8 cellular contexts compared by ENCODE assay signal in the genomic region with DNA sequence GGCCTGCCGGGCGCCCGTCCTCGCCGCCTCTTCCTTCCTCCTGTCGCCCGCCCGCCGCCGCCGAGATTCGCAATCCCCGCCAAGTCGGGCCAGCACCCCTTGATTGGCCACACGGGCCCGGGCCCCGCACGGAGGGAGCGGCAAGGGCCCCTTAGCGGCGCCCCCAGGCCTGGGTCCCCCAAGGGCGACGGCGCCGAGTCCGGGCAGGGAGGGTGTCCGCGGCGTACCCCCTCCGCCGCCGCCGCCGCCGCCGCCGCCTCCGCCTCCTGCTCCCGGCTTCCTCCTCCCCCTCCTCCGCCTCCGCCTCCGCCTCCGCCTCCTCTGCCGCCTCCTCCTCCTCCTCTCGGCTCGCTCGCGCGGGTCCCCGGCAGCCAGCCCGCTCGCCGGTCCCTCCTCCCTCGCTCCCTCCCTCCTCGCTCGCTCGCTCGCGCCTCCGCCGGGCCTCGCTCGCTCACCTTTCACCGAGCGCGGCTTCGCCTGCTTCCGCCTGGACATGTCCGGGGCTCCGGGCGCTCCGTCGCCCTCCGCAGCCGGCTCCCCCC. TPM values are rescaled to one million over a fixed set of nuclear protein-coding genes. Genes with fewer than 3 reads are reported as not detected.
DNase-seq lines count a peak whose midpoint lies in the region; ATAC-seq and TF ChIP-seq lines count a peak whose summit lies in the region.

No MANE protein-coding gene starts in this region.

- H3K4me1 Mint-ChIP-seq in activated T-cell treated with anti-CD3 and anti-CD28 coated beads, Interleukin-2, amount 50 U/mL, for 24 hours (ENCODE audit: low read depth): peaks cover 9% of the 10 kb centered on the region
- peaks cover 26% of the 10 kb centered on the region for H3K4me1 Mint-ChIP-seq in stimulated activated naive CD8-positive, alpha-beta T cell treated with anti-CD3 and anti-CD28 coated beads, Interleukin-15, amount 100 ng/mL, for 72 hours

- H3K9me3 Mint-ChIP-seq in activated T-cell treated with anti-CD3 and anti-CD28 coated beads, Interleukin-2, amount 50 U/mL, for 24 hours: no peaks in the 10 kb centered on the region
- H3K9me3 Mint-ChIP-seq in stimulated activated naive CD8-positive, alpha-beta T cell treated with anti-CD3 and anti-CD28 coated beads, Interleukin-15, amount 100 ng/mL, for 72 hours: no peaks in the 10 kb centered on the region

- peak; percentile 66 for ATAC-seq in HG03175 (IDR thresholded peaks at IDR 0.05; ENCODE audit: unreplicated experiment)
- ATAC-seq in esophagus mucosa: peak; percentile 81
- ATAC-seq in stimulated activated naive CD8-positive, alpha-beta T cell treated with anti-CD3 and anti-CD28 coated beads, Interleukin-15, amount 100 ng/mL, for 72 hours: peak; percentile 57

- peak; percentile 28 for TF ChIP-seq POLR2A in GM18951 (IDR thresholded peaks at IDR 0.05; ENCODE audit: extremely low read depth, insufficient read depth, insufficient read length)

- peak overlapping the region; percentile 50 for H3K4me3 Mint-ChIP-seq in activated T-cell treated with anti-CD3 and anti-CD28 coated beads, Interleukin-2, amount 50 U/mL, for 24 hours
- peak overlapping the region; percentile 67 to 72 for H3K4me3 Mint-ChIP-seq in stimulated activated naive CD8-positive, alpha-beta T cell treated with anti-CD3 and anti-CD28 coated beads, Interleukin-15, amount 100 ng/mL, for 72 hours

- DNase-seq in A172 (ENCODE audit: low spot score) (peak; percentile 40), NOMO-1 treated with DMSO at 0.1 percent for 48 hours (lab: John Stamatoyannopoulos, UW; ENCODE audit: unreplicated experiment) (peak; percentile 78), mucosa of gallbladder (ENCODE audit: low spot score) (peak; percentile 84)
- DNase-seq in activated T-cell treated with anti-CD3 and anti-CD28 coated beads, Interleukin-2, amount 50 U/mL, for 24 hours: peak; percentile 54
- peak; percentile 50 to 54 for DNase-seq in stimulated activated naive CD8-positive, alpha-beta T cell treated with anti-CD3 and anti-CD28 coated beads, Interleukin-15, amount 100 ng/mL, for 72 hours

- in situ Hi-C loops in GM18951 (cut with MboI; ENCODE audit: low sequenced_read_pairs, unreplicated experiment): no loop called here

- H3K27me3 Mint-ChIP-seq in activated T-cell treated with anti-CD3 and anti-CD28 coated beads, Interleukin-2, amount 50 U/mL, for 24 hours: peaks cover 62% of the 10 kb centered on the region
- H3K27me3 Mint-ChIP-seq in stimulated activated naive CD8-positive, alpha-beta T cell treated with anti-CD3 and anti-CD28 coated beads, Interleukin-15, amount 100 ng/mL, for 72 hours: peaks cover 87% of the 10 kb centered on the region

- no peak overlapping the region for H3K27ac Mint-ChIP-seq in activated T-cell treated with anti-CD3 and anti-CD28 coated beads, Interleukin-2, amount 50 U/mL, for 24 hours
- no peak overlapping the region for H3K27ac Mint-ChIP-seq in stimulated activated naive CD8-positive, alpha-beta T cell treated with anti-CD3 and anti-CD28 coated beads, Interleukin-15, amount 100 ng/mL, for 72 hours

- H3K36me3 Mint-ChIP-seq in activated T-cell treated with anti-CD3 and anti-CD28 coated beads, Interleukin-2, amount 50 U/mL, for 24 hours (ENCODE audit: low read depth): no peaks in the 10 kb centered on the region

RNA-seq across cellular contexts. Expression of a gene that starts 0.6 kb away (rescaled TPM):
- total RNA-seq in A172 (2014; rRNA removed; shearing (Covaris generic)): not detected in 2 replicates
- total RNA-seq in esophagus mucosa: 0.72 TPM
- total RNA-seq in mucosa of gallbladder: 11.0 TPM

Comparison
In these comparisons a context has a peak if more than half of its experiments do, and no peak if none do; other contexts are left out.
1. Peak in every context shown above with its lines: DNase-seq and ATAC-seq.